ENCODE assay signal across 9 cellular contexts in the genomic region with DNA sequence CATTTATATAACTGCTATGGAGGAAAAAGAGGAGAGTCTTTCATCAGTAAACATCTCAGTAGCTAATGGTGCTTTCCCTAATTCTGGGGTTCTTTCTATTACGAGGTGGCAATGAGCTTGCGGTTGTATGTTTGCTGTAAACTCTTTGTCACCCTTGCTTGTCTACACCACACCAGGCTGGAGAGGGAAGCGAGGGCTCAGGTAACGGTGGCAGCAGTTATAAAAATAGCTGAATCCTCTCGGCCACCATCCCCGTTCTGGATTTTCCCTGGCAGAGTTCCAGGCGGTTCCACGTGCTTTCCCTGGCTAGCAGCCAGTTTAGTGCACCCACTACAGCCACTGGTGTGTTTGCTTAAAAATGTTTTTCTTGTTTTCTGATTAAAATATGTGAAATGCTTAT. TPM values are rescaled to one million over a fixed set of nuclear protein-coding genes. Genes with fewer than 3 reads are reported as not detected.
DNase-seq lines count a peak whose midpoint lies in the region; ATAC-seq and FAIRE-seq lines count a peak whose summit lies in the region.
"Had no signal": no experiment of that assay in that cellular context is flagged by ENCODE, and none has a peak within 500 bp of the region (broad histone marks: within the 10 kb centered on the region; RNA-seq: fewer than 3 reads in every experiment).

No MANE protein-coding gene starts in this region.

- DNase-seq in SHP77 treated with DMSO at 0.1 percent for 48 hours (lab: John Stamatoyannopoulos, UW) (peak; percentile 25), small intestine (no peak)
- DNase-seq in effector memory CD4-positive, alpha-beta T cell, result peak; percentile 61 to 69 (median 61)
- DNase-seq in stimulated activated CD4-positive, alpha-beta T cell treated with anti-CD3 and anti-CD28 coated beads, TNF-alpha, amount 100 ng/mL, for 24 hours (ENCODE audit: low read depth in 3 of 3), result peak; percentile 12 to 43 (median 43)

- FAIRE-seq in small intestine (lab: Jason Lieb, UNC), result no peak
- FAIRE-seq: colon had no signal

- peaks cover 5% of the 10 kb centered on the region for H3K4me1 ChIP-seq in effector memory CD4-positive, alpha-beta T cell (ENCODE audit: control insufficient read depth, insufficient read depth, low read length, poor library complexity, severe bottlenecking)
- no peaks in the 10 kb centered on the region for H3K4me1 ChIP-seq in small intestine (ENCODE audit: control insufficient read depth in 2 of 2, insufficient read depth in 1 of 2, low read depth in 1 of 2, low read length in 1 of 2)

- no peaks in the 10 kb centered on the region for H3K36me3 ChIP-seq in effector memory CD4-positive, alpha-beta T cell (ENCODE audit: control insufficient read depth, insufficient read depth, low read length)
- H3K36me3 ChIP-seq in small intestine (ENCODE audit: control insufficient read depth in 2 of 2, insufficient read depth in 2 of 2, low read length in 2 of 2), result no peaks in the 10 kb centered on the region

- WGBS in small intestine, 3 donors, result 10 to 30% (median 14%) methylated on average over 8 of the region's 8 CpGs

- H3K4me3 ChIP-seq in effector memory CD4-positive, alpha-beta T cell (ENCODE audit: insufficient read depth, low read depth, low read length, poor library complexity, severe bottlenecking), result no peak overlapping the region
- no peak overlapping the region for H3K4me3 ChIP-seq in small intestine (ENCODE audit: low read depth in 1 of 2, low read length in 2 of 2)

- H3K27me3 ChIP-seq in effector memory CD4-positive, alpha-beta T cell (replicated peaks; ENCODE audit: control insufficient read depth, insufficient read depth, low read length, poor library complexity, severe bottlenecking), result no peaks in the 10 kb centered on the region
- H3K27me3 ChIP-seq in small intestine (ENCODE audit: control insufficient read depth in 2 of 2, insufficient read depth in 2 of 2, low read length in 2 of 2), result no peaks in the 10 kb centered on the region

- peak overlapping the region; percentile 50 for H3K27ac ChIP-seq in effector memory CD4-positive, alpha-beta T cell (ENCODE audit: insufficient read depth, low read length, poor library complexity, severe bottlenecking)
- H3K27ac ChIP-seq in small intestine (ENCODE audit: low read depth in 1 of 2, low read length in 1 of 2), result no peak overlapping the region

- no peaks in the 10 kb centered on the region for H3K9me3 ChIP-seq in effector memory CD4-positive, alpha-beta T cell (ENCODE audit: control insufficient read depth, low read length)
- no peaks in the 10 kb centered on the region for H3K9me3 ChIP-seq in small intestine (ENCODE audit: control insufficient read depth, low read depth)

- peak; percentile 43 for ATAC-seq in GM18858 (IDR thresholded peaks at IDR 0.05; ENCODE audit: unreplicated experiment)
- ATAC-seq in HG02759 (IDR thresholded peaks at IDR 0.05; ENCODE audit: unreplicated experiment), result peak; percentile 37
- ATAC-seq in HG02623 (IDR thresholded peaks at IDR 0.05; ENCODE audit: unreplicated experiment), result no peak
- no peak for ATAC-seq in HG03280 (IDR thresholded peaks at IDR 0.05; ENCODE audit: unreplicated experiment)

RNA-seq across cellular contexts. Expression of gene MAS1, which starts 39.0 kb away (rescaled TPM):
- not detected for polyA plus RNA-seq in small intestine

RNA-seq across cellular contexts. Expression of gene IGF2R, which starts 39.1 kb away (rescaled TPM):
- 10 to 100 TPM in 1 of 3 donors, 1 to 10 TPM in 2; 4.9 to 23.6 (median 5.9) TPM for polyA plus RNA-seq in small intestine

Comparison
In these comparisons a context has a peak if more than half of its experiments do, and no peak if none do; other contexts are left out.
1. ATAC-seq: peak in GM18858 (single experiment) and HG02759 (single experiment); none in HG02623 (single experiment) and HG03280 (single experiment).